Comparison of ENCODE assay signal across 27 cellular contexts in genomic region chr22:43570531-43571144, GRCh38.
A peak's percentile ranks its signal among the peaks of the same experiment; 100 is the strongest.
DNase-seq lines count a peak whose midpoint lies in the region; ATAC-seq and TF ChIP-seq lines count a peak whose summit lies in the region.
"Had no signal": no experiment of that assay in that cellular context is flagged by ENCODE, and none has a peak within 500 bp of the region (broad histone marks: within the 10 kb centered on the region; RNA-seq: fewer than 3 reads in every experiment).

No MANE protein-coding gene starts in this region.

- no peak overlapping the region for H2BK20ac ChIP-seq in H9 (ENCODE audit: low read depth, low read length, poor library complexity, severe bottlenecking)

- H2BK15ac ChIP-seq in H9 (ENCODE audit: low read depth, low read length) = no peak overlapping the region

- no peaks in the 10 kb centered on the region for H3K23me2 ChIP-seq in H9 (ENCODE audit: insufficient read length, low read depth, low read length, poor library complexity, severe bottlenecking)

- peaks cover 6% of the 10 kb centered on the region for H3K27me3 Mint-ChIP-seq in H9 (ENCODE audit: low read depth)
- H3K27me3 Mint-ChIP-seq in brain = no peaks in the 10 kb centered on the region

- H2BK12ac ChIP-seq in H9 (ENCODE audit: insufficient read length, low read depth, low read length) = no peak overlapping the region

- H4K91ac ChIP-seq in H9 (ENCODE audit: insufficient read length, low read depth, low read length) = no peak overlapping the region

- H3K9me3 Mint-ChIP-seq in H9 = no peaks in the 10 kb centered on the region; a peak in 2 of 5 replicates
- peaks cover 0 to 3% (median 0%) of the 10 kb centered on the region in 5 experiments for H3K9me3 Mint-ChIP-seq in brain
- H3K9me3 Mint-ChIP-seq: stimulated activated naive B cell treated with anti-CD40 and anti-IgM and Interleukin-4, amounts not matched to agents 10 μg/mL and 1 μg/mL and 100 μg/mL, for 72 hours had no signal

- H3K36me3 Mint-ChIP-seq in H9 (ENCODE audit: insufficient read depth in 1 of 3, low read depth in 3 of 3) (no peaks in the 10 kb centered on the region), brain (no peaks in the 10 kb centered on the region)
- H3K36me3 Mint-ChIP-seq: activated naive CD8-positive, alpha-beta T cell; CD14-positive monocyte; stimulated activated naive B cell treated with anti-CD40 and anti-IgM and Interleukin-4, amounts not matched to agents 10 μg/mL and 1 μg/mL and 100 μg/mL, for 72 hours had no signal

- H3K9me3 ChIP-seq in H9 (ENCODE audit: control insufficient read depth, low read depth, low read length) = no peaks in the 10 kb centered on the region
- H3K9me3 ChIP-seq: esophagus squamous epithelium, neutrophil, prostate gland had no signal

- H3K9ac ChIP-seq in H9 (ENCODE audit: extremely low read depth, insufficient read length, low read length) = no peak overlapping the region

- peak overlapping the region; percentile 21; the same call in 1 of the 2 replicates for H3K14ac ChIP-seq in H9 (ENCODE audit: insufficient read depth, low read length)

- H3K4me2 ChIP-seq in H9 (ENCODE audit: insufficient read depth, insufficient read length, low read length) = no peak overlapping the region
- H3K4me2 ChIP-seq: PC-9 had no signal

- no peak overlapping the region; a peak in 1 of 5 replicates for H3K4me3 Mint-ChIP-seq in H9
- H3K4me3 Mint-ChIP-seq in brain = peak overlapping the region in 1 of 5 experiments; percentile 3
- H3K4me3 Mint-ChIP-seq: activated naive CD8-positive, alpha-beta T cell; CD14-positive monocyte; stimulated activated naive B cell treated with anti-CD40 and anti-IgM and Interleukin-4, amounts not matched to agents 10 μg/mL and 1 μg/mL and 100 μg/mL, for 72 hours had no signal

- H3K4ac ChIP-seq in H9 (ENCODE audit: low read depth, low read length) = no peak overlapping the region

- H3K4me1 ChIP-seq in H9 (ENCODE audit: insufficient read depth, low read length) = peaks cover 2% of the 10 kb centered on the region; the same call in 1 of the 2 replicates
- H3K4me1 ChIP-seq: prostate gland had no signal

- no peaks in the 10 kb centered on the region for H3K79me1 ChIP-seq in H9 (ENCODE audit: insufficient read depth, low read depth, low read length, poor library complexity, severe bottlenecking)

- H3K27ac Mint-ChIP-seq in H9 (peak overlapping the region in 1 of 3 experiments; percentile 53; a peak in 1 of 7 replicates), brain (peak overlapping the region in 3 of 5 experiments; percentile 30 to 90 (median 87))
- H3K27ac Mint-ChIP-seq: activated naive CD8-positive, alpha-beta T cell; CD14-positive monocyte; stimulated activated naive B cell treated with anti-CD40 and anti-IgM and Interleukin-4, amounts not matched to agents 10 μg/mL and 1 μg/mL and 100 μg/mL, for 72 hours had no signal

- no peaks in the 10 kb centered on the region for H4K20me1 ChIP-seq in H9 (ENCODE audit: control insufficient read depth, insufficient read depth, insufficient read length)

- H3K56ac ChIP-seq in H9 (ENCODE audit: insufficient read length, low read depth, low read length) = no peak overlapping the region

- no peak overlapping the region for H3K18ac ChIP-seq in H9 (ENCODE audit: insufficient read length, low read depth, low read length)

- no CpG with 5 or more reads among the region's 14 CpGs for WGBS in H9 (ENCODE audit: extremely low coverage, insufficient read length, low lambda C conversion rate)

- H3K27ac ChIP-seq in H9 (ENCODE audit: insufficient read length, low read depth, low read length) = no peak overlapping the region
- H3K27ac ChIP-seq: esophagus squamous epithelium, neutrophil, PC-9, prostate gland had no signal

- no peak overlapping the region for H2AFZ ChIP-seq in H9 (ENCODE audit: low read length)
- H2AFZ ChIP-seq: PC-9 had no signal

- no peaks in the 10 kb centered on the region for H3K79me2 ChIP-seq in H9 (ENCODE audit: insufficient read depth, low read length)

- H4K5ac ChIP-seq in H9 (ENCODE audit: insufficient read length, low read depth, low read length) = no peak overlapping the region

- H3T11ph ChIP-seq in H9 (ENCODE audit: low read length) = no peak overlapping the region

- H2BK5ac ChIP-seq in H9 (ENCODE audit: insufficient read length, low read length) = no peak overlapping the region

- H2BK120ac ChIP-seq in H9 (ENCODE audit: low read depth, low read length, poor library complexity, severe bottlenecking) = no peak overlapping the region

- TF ChIP-seq CTCF in H9 (conservative IDR thresholded peaks at IDR 0.05) = no peak
- TF ChIP-seq CTCF in brain (conservative IDR thresholded peaks at IDR 0.05) = no peak

- H3K23ac ChIP-seq in H9 (ENCODE audit: insufficient read length, low read depth, low read length) = no peak overlapping the region

- no peak overlapping the region for H2AK5ac ChIP-seq in H9 (ENCODE audit: insufficient read length, low read length)

- H3K27me3 ChIP-seq in H9 (ENCODE audit: insufficient read depth, low read length) = no peaks in the 10 kb centered on the region

- no peak for ATAC-seq in GM21619 (IDR thresholded peaks at IDR 0.05; ENCODE audit: unreplicated experiment)
- ATAC-seq: left lobe of liver; Right ventricle myocardium inferior; stimulated activated naive B cell treated with anti-CD40 and anti-IgM and Interleukin-4, amounts not matched to agents 10 μg/mL and 1 μg/mL and 100 μg/mL, for 72 hours had no signal

- H4K8ac ChIP-seq in H9 (replicated peaks; ENCODE audit: insufficient read length, low read depth, low read length) = no peak overlapping the region

- H3K4me1 Mint-ChIP-seq in H9 (peaks cover 16 to 22% of the 10 kb centered on the region in 2 experiments), brain (peaks cover 49% of the 10 kb centered on the region)
- H3K4me1 Mint-ChIP-seq: CD14-positive monocyte; stimulated activated naive B cell treated with anti-CD40 and anti-IgM and Interleukin-4, amounts not matched to agents 10 μg/mL and 1 μg/mL and 100 μg/mL, for 72 hours had no signal

- DNase-seq in H9 (no peak), MV-4-11 (lab: John Stamatoyannopoulos, UW) (peak; percentile 62), pons (ENCODE audit: low spot score) (peak; percentile 56), hippocampal formation (lab: John Stamatoyannopoulos, UW) (no peak)
- no peak for DNase-seq in activated naive CD4-positive, alpha-beta T cell (lab: John Stamatoyannopoulos, UW)
- DNase-seq: activated CD4-positive, CD25-positive, alpha-beta regulatory T cell; aorta; cortex of kidney; esophagus squamous epithelium; foreskin melanocyte; GOT3; mesenchymal stem cell; NCI-H1105; NCI-H1930; NCI-H774; PC-9; stimulated activated naive B cell treated with anti-CD40 and anti-IgM and Interleukin-4, amounts not matched to agents 10 μg/mL and 1 μg/mL and 100 μg/mL, for 72 hours; SW 1271; T1000 had no signal

Comparison
In these comparisons a context has a peak if more than half of its experiments do, and no peak if none do; other contexts are left out.
1. DNase-seq: peak in MV-4-11 (single experiment) and pons (single experiment); none in H9 (single experiment), hippocampal formation (0 of 2) and activated naive CD4-positive, alpha-beta T cell (0 of 4).